Comparison of ENCODE assay signal across 20 cellular contexts in genomic region chr1:14437410-14437913, GRCh38.
DNase-seq lines count a peak whose midpoint lies in the region; ATAC-seq and FAIRE-seq lines count a peak whose summit lies in the region.
"Had no signal": no experiment of that assay in that cellular context is flagged by ENCODE, and none has a peak within 500 bp of the region (broad histone marks: within the 10 kb centered on the region; RNA-seq: fewer than 3 reads in every experiment).

No MANE protein-coding gene starts in this region.

- peak overlapping the region; percentile 87 for H3K27ac ChIP-seq in caudate nucleus (ENCODE audit: low read depth, low read length)
- H3K27ac ChIP-seq in mesodermal cell (ENCODE audit: low read depth, low read length, severe bottlenecking): peak overlapping the region; percentile 69
- H3K27ac ChIP-seq: RWPE1, SJCRH30 had no signal

- DNase-seq in M059J (ENCODE audit: low read depth): peak; percentile 12
- peak in 43 of 61 donors; percentile 2 to 80 (median 42) for DNase-seq in caudate nucleus (lab: John Stamatoyannopoulos, UW)
- DNase-seq in urothelium cell line (ENCODE audit: low spot score): no peak
- DNase-seq in AML-193 (lab: John Stamatoyannopoulos, UW): no peak
- DNase-seq in DMS153 treated with DMSO at 0.1 percent for 48 hours (lab: John Stamatoyannopoulos, UW; ENCODE audit: unreplicated experiment): no peak
- DNase-seq: BE2C; Calu3; CD4-positive, alpha-beta T cell; DMS79; HFFc6; NCI-H187; NCI-H2171; NCI-H748 treated with DMSO at 0.1 percent for 48 hours; PC-3; SJCRH30 had no signal

- WGBS in mesodermal cell (ENCODE audit: insufficient coverage in 2 of 2), 2 experiments: 80 to 83% methylated on average over 11 to 13 of the region's 13 CpGs

- H3K36me3 ChIP-seq in mesodermal cell (ENCODE audit: control insufficient read depth, insufficient read depth, low read length): no peaks in the 10 kb centered on the region
- H3K36me3 ChIP-seq: BE2C, SJCRH30 had no signal

- no peaks in the 10 kb centered on the region for H3K9me3 ChIP-seq in mesodermal cell (ENCODE audit: control insufficient read depth, low read length)
- H3K9me3 ChIP-seq: BE2C, SJCRH30 had no signal

- H3K4me3 ChIP-seq in mesodermal cell (ENCODE audit: extremely low read depth, insufficient read depth, low read length, poor library complexity, severe bottlenecking): no peak overlapping the region
- H3K4me3 ChIP-seq: GM12878, SJCRH30 had no signal

- peak; percentile 42 for FAIRE-seq in urothelium cell line (lab: Jason Lieb, UNC)
- FAIRE-seq: G401.6, GM12878 had no signal

- no peak for ATAC-seq in GM21529 (IDR thresholded peaks at IDR 0.05; ENCODE audit: unreplicated experiment)
- ATAC-seq: GM12878, PC-3 had no signal

- H3K4me1 ChIP-seq in mesodermal cell (ENCODE audit: control insufficient read depth, insufficient read depth, low read length, poor library complexity, severe bottlenecking): peaks cover 5% of the 10 kb centered on the region
- H3K4me1 ChIP-seq: SJCRH30 had no signal

Comparison
In these comparisons a context has a peak if more than half of its experiments do, and no peak if none do; other contexts are left out.
1. DNase-seq: peak in M059J (single experiment) and caudate nucleus (43 of 61); none in urothelium cell line (single experiment), AML-193 (0 of 2) and DMS153 treated with DMSO at 0.1 percent for 48 hours (single experiment).